In genomic region chr17:78013683-78014467, GRCh38 we compare ENCODE assay signal across 8 cellular contexts. TPM values are rescaled to one million over a fixed set of nuclear protein-coding genes. Genes with fewer than 3 reads are reported as not detected.
DNase-seq lines count a peak whose midpoint lies in the region; FAIRE-seq lines count a peak whose summit lies in the region.

No MANE protein-coding gene starts in this region.

- no peak overlapping the region for H3K4me3 Mint-ChIP-seq in activated T-helper 2 cell treated with anti-CD3 and anti-CD28 coated beads, Interferon-gamma antibody, Interleukin-2, Interleukin-4, amounts not matched to agents 10 μg/mL and 5 μg/mL and 100 μg/mL, durations not matched to agents 14 hours and 24 hours and 36 hours (ENCODE audit: low read depth)

- H3K27me3 Mint-ChIP-seq in activated T-helper 2 cell treated with anti-CD3 and anti-CD28 coated beads, Interferon-gamma antibody, Interleukin-2, Interleukin-4, amounts not matched to agents 10 μg/mL and 5 μg/mL and 100 μg/mL, durations not matched to agents 14 hours and 24 hours and 36 hours (ENCODE audit: low read depth), result no peaks in the 10 kb centered on the region

- no peaks in the 10 kb centered on the region for H3K9me3 Mint-ChIP-seq in activated T-helper 2 cell treated with anti-CD3 and anti-CD28 coated beads, Interferon-gamma antibody, Interleukin-2, Interleukin-4, amounts not matched to agents 10 μg/mL and 5 μg/mL and 100 μg/mL, durations not matched to agents 14 hours and 24 hours and 36 hours

- peak; percentile 59 for DNase-seq in DMS 273 (lab: John Stamatoyannopoulos, UW; ENCODE audit: unreplicated experiment)
- no peak for DNase-seq in DMS 273 treated with DMSO at 0.1 percent for 48 hours (lab: John Stamatoyannopoulos, UW)
- DNase-seq in NCI-H1105 treated with DMSO at 0.1 percent for 48 hours (lab: John Stamatoyannopoulos, UW), result peak; percentile 62
- peak; percentile 59 for DNase-seq in SW480 (ENCODE audit: low spot score)
- DNase-seq in brain pericyte (ENCODE audit: low read depth, low spot score), result peak; percentile 37
- peak; percentile 33 to 61 for DNase-seq in stimulated activated CD4-positive, alpha-beta T cell treated with anti-CD3 and anti-CD28 coated beads, Interleukin-2, amount 100 ng/mL, for 24 hours
- no peak for DNase-seq in activated T-helper 2 cell treated with anti-CD3 and anti-CD28 coated beads, Interferon-gamma antibody, Interleukin-2, Interleukin-4, amounts not matched to agents 10 μg/mL and 5 μg/mL and 100 μg/mL, durations not matched to agents 14 hours and 24 hours and 36 hours (ENCODE audit: low spot score)

- peak; percentile 86 for FAIRE-seq in islet of Langerhans (lab: Jason Lieb, UNC)

- H3K27ac Mint-ChIP-seq in activated T-helper 2 cell treated with anti-CD3 and anti-CD28 coated beads, Interferon-gamma antibody, Interleukin-2, Interleukin-4, amounts not matched to agents 10 μg/mL and 5 μg/mL and 100 μg/mL, durations not matched to agents 14 hours and 24 hours and 36 hours, result no peak overlapping the region

- peaks cover 7% of the 10 kb centered on the region for H3K4me1 Mint-ChIP-seq in activated T-helper 2 cell treated with anti-CD3 and anti-CD28 coated beads, Interferon-gamma antibody, Interleukin-2, Interleukin-4, amounts not matched to agents 10 μg/mL and 5 μg/mL and 100 μg/mL, durations not matched to agents 14 hours and 24 hours and 36 hours (ENCODE audit: low read depth)

- intact Hi-C loops in activated T-helper 2 cell treated with anti-CD3 and anti-CD28 coated beads, Interferon-gamma antibody, Interleukin-2, Interleukin-4, amounts not matched to agents 10 μg/mL and 5 μg/mL and 100 μg/mL, durations not matched to agents 14 hours and 24 hours and 36 hours (cut with micrococcal nuclease), result loop anchor here (1.0 to 5.0 kb wide), 3 partner anchors 52 to 471 kb away; no protein-coding TSS in a partner anchor

- no peaks in the 10 kb centered on the region for H3K36me3 Mint-ChIP-seq in activated T-helper 2 cell treated with anti-CD3 and anti-CD28 coated beads, Interferon-gamma antibody, Interleukin-2, Interleukin-4, amounts not matched to agents 10 μg/mL and 5 μg/mL and 100 μg/mL, durations not matched to agents 14 hours and 24 hours and 36 hours (ENCODE audit: low read depth)

RNA-seq across cellular contexts. Expression of gene TNRC6C, which starts 55.4 kb away (rescaled TPM):
- 18.4 and 25.0 TPM in 2 replicates for total RNA-seq in activated T-helper 2 cell treated with anti-CD3 and anti-CD28 coated beads, Interferon-gamma antibody, Interleukin-2, Interleukin-4, amounts not matched to agents 10 μg/mL and 5 μg/mL and 100 μg/mL, durations not matched to agents 14 hours and 24 hours and 36 hours

Comparison
In these comparisons a context has a peak if more than half of its experiments do, and no peak if none do; other contexts are left out.
1. DNase-seq: peak in DMS 273 (single experiment), NCI-H1105 treated with DMSO at 0.1 percent for 48 hours (single experiment), SW480 (single experiment), brain pericyte (single experiment) and stimulated activated CD4-positive, alpha-beta T cell treated with anti-CD3 and anti-CD28 coated beads, Interleukin-2, amount 100 ng/mL, for 24 hours (2 of 2); none in DMS 273 treated with DMSO at 0.1 percent for 48 hours (single experiment) and activated T-helper 2 cell treated with anti-CD3 and anti-CD28 coated beads, Interferon-gamma antibody, Interleukin-2, Interleukin-4, amounts not matched to agents 10 μg/mL and 5 μg/mL and 100 μg/mL, durations not matched to agents 14 hours and 24 hours and 36 hours (single experiment).